In the genomic region with DNA sequence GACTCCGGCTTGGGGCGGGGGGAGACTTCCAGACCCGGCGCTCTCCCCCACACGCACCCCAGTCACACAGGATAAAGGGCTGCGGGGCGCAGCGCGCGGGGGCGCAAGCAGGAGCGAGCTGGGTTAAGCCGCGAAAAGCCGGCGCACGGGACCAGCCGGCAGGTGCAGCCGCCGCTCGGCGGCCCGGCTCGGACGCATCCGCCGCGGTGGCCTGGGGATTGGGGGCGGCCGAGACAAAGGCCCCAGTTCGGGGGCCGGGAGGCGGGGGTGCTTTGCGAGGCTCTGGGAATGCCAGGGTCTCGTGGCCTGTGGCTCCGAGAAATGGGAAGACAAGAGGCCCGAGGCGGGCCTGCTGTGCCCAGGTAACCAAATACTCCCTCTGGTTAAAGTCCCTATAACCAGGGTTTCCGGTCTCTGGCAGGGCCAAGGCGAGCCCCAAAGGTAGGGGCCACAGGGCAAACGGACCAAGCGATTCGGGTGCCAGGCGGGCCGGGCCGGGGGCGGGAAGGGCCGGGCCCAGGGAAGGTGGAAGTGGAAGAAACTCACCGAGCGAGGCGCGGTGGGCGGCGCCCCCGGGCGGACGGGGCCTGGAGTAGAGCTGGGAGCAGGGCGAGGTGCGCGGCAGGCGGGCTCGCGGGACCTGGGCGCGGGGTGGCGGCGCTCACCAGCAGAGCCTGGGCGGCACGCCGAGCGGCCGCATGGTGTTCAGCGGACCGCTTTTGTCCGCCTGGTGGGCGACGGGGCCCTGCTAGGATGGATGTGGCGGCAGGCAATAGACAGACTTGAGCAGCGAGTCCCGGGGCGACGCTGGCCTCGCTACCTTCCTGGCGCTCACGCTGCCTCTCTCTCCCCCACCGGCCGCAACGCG, we compare ENCODE assay signal across 8 cellular contexts. TPM values are rescaled to one million over a fixed set of nuclear protein-coding genes. Genes with fewer than 3 reads are reported as not detected.
DNase-seq lines count a peak whose midpoint lies in the region; ATAC-seq and TF ChIP-seq lines count a peak whose summit lies in the region.

TSS of gene GATA2 (minus strand) at position 849 of the 868 bp plus-strand sequence. CDS start 6,170 bp downstream, outside the sequence.

- H3K27me3 Mint-ChIP-seq in CD4-positive, alpha-beta memory T cell: peaks cover 43 to 50% of the 10 kb centered on the region in 2 donors
- peaks cover 44 to 65% of the 10 kb centered on the region in 2 donors for H3K27me3 Mint-ChIP-seq in natural killer cell (ENCODE audit: low read depth in 2 of 2)

- DNase-seq in CD4-positive, alpha-beta memory T cell: peak in 1 of 5 donors; percentile 35
- DNase-seq in astrocyte of the hippocampus (ENCODE audit: low read depth, low spot score) (peak; percentile 48), natural killer cell (peak; percentile 14), NAMALWA (ENCODE audit: low spot score) (no peak)

- TF ChIP-seq CTCF in LNCAP (IDR thresholded peaks at IDR 0.05) (0 out of 2 replicates have a peak, but pooled peaks have one; percentile 12), natural killer cell (IDR thresholded peaks at IDR 0.05) (no peak)

- peak within 1 kb of the TSS in 1 of 2 donors; percentile 5 for H3K4me3 ChIP-seq in CD4-positive, alpha-beta memory T cell (ENCODE audit: low read length in 2 of 2)

- CTCF ChIA-PET in CD4-positive, alpha-beta memory T cell (lab: Charles Lee; ENCODE audit: partially characterized antibody): no interaction called here

- H3K27me3 ChIP-seq in CD4-positive, alpha-beta memory T cell (ENCODE audit: insufficient read depth, low read length): peaks cover 48% of the 10 kb centered on the region

- intact Hi-C loops in CD4-positive, alpha-beta memory T cell (cut with micrococcal nuclease): loop anchor here (10.0 kb wide), 1 partner anchor 188 kb away; no protein-coding TSS in a partner anchor
- intact Hi-C loops in natural killer cell (cut with micrococcal nuclease): no loop called here

- POLR2A ChIA-PET in CD4-positive, alpha-beta memory T cell (lab: Charles Lee; ENCODE audit: partially characterized antibody): interaction anchor here (0.5 kb wide), 1 partner anchor 81 kb away, joined by 4 read pairs; no protein-coding TSS in a partner anchor

- ATAC-seq in natural killer cell: peak in 1 of 3 donors; percentile 9
- no peak for ATAC-seq in HG02973 (IDR thresholded peaks at IDR 0.05; ENCODE audit: unreplicated experiment)
- ATAC-seq in HG03135 (IDR thresholded peaks at IDR 0.05; ENCODE audit: unreplicated experiment): no peak
- no peak for ATAC-seq in GM18868 (IDR thresholded peaks at IDR 0.05; ENCODE audit: unreplicated experiment)

- no peaks in the 10 kb centered on the region for H3K36me3 Mint-ChIP-seq in CD4-positive, alpha-beta memory T cell
- no peaks in the 10 kb centered on the region for H3K36me3 Mint-ChIP-seq in natural killer cell

- H3K27ac ChIP-seq in CD4-positive, alpha-beta memory T cell (ENCODE audit: low read depth, low read length): no peak within 1 kb of the TSS

- no peaks in the 10 kb centered on the region for H3K9me3 Mint-ChIP-seq in CD4-positive, alpha-beta memory T cell
- H3K9me3 Mint-ChIP-seq in natural killer cell: no peaks in the 10 kb centered on the region

- H3K4me1 Mint-ChIP-seq in CD4-positive, alpha-beta memory T cell: peaks cover 10 to 52% (median 24%) of the 10 kb centered on the region in 4 donors
- H3K4me1 Mint-ChIP-seq in natural killer cell: peaks cover 6 to 31% of the 10 kb centered on the region in 2 donors

- H3K9me3 ChIP-seq in CD4-positive, alpha-beta memory T cell (ENCODE audit: control insufficient read depth in 1 of 2, low read length in 2 of 2): no peaks in the 10 kb centered on the region

- H3K4me3 Mint-ChIP-seq in CD4-positive, alpha-beta memory T cell: peak within 1 kb of the TSS; percentile 52 to 73 (median 59)
- no peak within 1 kb of the TSS for H3K4me3 Mint-ChIP-seq in natural killer cell

- H3K27ac Mint-ChIP-seq in CD4-positive, alpha-beta memory T cell: peak within 1 kb of the TSS in 3 of 7 donors; percentile 13 to 73 (median 62)
- H3K27ac Mint-ChIP-seq in natural killer cell: no peak within 1 kb of the TSS

- H3K36me3 ChIP-seq in CD4-positive, alpha-beta memory T cell (ENCODE audit: insufficient read depth, low read length): no peaks in the 10 kb centered on the region

- peaks cover 56% of the 10 kb centered on the region for H3K4me1 ChIP-seq in CD4-positive, alpha-beta memory T cell (ENCODE audit: insufficient read depth, low read length)

RNA-seq across cellular contexts. Expression of gene GATA2, which starts in this region (rescaled TPM):
- total RNA-seq in CD4-positive, alpha-beta memory T cell: not detected
- polyA plus RNA-seq in CD4-positive, alpha-beta memory T cell: not detected
- 100 to 1,000 TPM in 1 of 3 donors, 1 to 10 TPM in 1, under 1 TPM in 1; 0.92 to 225 (median 8.4) TPM for total RNA-seq in natural killer cell
